In the genomic region with DNA sequence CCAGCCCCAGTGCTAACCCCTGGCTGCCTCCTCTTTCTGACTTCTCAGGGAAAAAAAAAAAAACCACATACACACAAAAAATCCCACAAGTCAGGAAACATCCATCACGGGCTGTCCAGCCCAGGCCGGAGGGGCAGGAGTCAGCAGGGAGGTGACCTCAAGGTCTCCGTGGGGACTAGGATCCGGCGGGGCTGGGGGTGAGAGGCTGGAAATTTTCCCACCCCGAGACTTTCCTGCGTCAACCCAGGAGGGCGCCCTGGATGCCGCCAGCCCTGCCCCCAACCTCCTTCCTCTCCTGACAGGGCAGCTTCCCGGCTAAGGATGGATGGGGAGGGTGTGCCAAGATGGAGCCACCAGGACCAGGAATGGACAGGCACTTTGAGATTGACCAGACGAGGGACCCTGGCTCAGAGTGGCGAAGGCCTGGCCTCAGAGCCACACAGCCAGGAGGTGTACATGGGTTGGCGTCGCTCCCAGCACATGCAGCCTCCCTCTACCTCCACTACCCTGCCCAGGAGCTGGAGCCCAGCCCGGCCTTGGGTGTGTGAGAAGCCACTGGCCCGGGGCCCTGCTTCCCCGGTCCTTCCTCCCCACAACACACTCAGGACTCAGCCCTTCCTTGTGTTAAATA, we compare ENCODE assay signal across 2 cellular contexts.
TF ChIP-seq lines count a peak whose summit lies in the region.

No MANE protein-coding gene starts in this region.

TF ChIP-seq in SK-N-SH, 30 proteins besides CTCF, POLR2A, EP300 and RAD21 (continued from another document):
- TF ChIP-seq, protein P1, sequence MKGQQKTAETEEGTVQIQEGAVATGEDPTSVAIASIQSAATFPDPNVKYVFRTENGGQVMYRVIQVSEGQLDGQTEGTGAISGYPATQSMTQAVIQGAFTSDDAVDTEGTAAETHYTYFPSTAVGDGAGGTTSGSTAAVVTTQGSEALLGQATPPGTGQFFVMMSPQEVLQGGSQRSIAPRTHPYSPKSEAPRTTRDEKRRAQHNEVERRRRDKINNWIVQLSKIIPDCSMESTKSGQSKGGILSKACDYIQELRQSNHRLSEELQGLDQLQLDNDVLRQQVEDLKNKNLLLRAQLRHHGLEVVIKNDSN (IDR thresholded peaks at IDR 0.05; ENCODE audit: borderline replicate concordance, low read depth), result no peak
- TF ChIP-seq TEAD4 (IDR thresholded peaks at IDR 0.05; ENCODE audit: borderline replicate concordance, insufficient read depth) (no peak), TCF12 (IDR thresholded peaks at IDR 0.05) (no peak), EZH2phosphoT487 (IDR thresholded peaks at IDR 0.05; ENCODE audit: borderline replicate concordance, low read depth) (no peak), CHD2 (IDR thresholded peaks at IDR 0.05; ENCODE audit: low read length, partially characterized antibody) (no peak)

TF ChIP-seq in SK-N-SH treated with all-trans-retinoic acid at 6 μM for 48 hours, 23 proteins besides CTCF, POLR2A, EP300 and RAD21 (continued from another document):
- TF ChIP-seq, protein P2, sequence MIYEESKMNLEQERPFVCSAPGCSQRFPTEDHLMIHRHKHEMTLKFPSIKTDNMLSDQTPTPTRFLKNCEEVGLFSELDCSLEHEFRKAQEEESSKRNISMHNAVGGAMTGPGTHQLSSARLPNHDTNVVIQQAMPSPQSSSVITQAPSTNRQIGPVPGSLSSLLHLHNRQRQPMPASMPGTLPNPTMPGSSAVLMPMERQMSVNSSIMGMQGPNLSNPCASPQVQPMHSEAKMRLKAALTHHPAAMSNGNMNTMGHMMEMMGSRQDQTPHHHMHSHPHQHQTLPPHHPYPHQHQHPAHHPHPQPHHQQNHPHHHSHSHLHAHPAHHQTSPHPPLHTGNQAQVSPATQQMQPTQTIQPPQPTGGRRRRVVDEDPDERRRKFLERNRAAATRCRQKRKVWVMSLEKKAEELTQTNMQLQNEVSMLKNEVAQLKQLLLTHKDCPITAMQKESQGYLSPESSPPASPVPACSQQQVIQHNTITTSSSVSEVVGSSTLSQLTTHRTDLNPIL (CRISPR knock-in tag; IDR thresholded peaks at IDR 0.05; ENCODE audit: low read depth), result no peak
- TF ChIP-seq, protein P3, sequence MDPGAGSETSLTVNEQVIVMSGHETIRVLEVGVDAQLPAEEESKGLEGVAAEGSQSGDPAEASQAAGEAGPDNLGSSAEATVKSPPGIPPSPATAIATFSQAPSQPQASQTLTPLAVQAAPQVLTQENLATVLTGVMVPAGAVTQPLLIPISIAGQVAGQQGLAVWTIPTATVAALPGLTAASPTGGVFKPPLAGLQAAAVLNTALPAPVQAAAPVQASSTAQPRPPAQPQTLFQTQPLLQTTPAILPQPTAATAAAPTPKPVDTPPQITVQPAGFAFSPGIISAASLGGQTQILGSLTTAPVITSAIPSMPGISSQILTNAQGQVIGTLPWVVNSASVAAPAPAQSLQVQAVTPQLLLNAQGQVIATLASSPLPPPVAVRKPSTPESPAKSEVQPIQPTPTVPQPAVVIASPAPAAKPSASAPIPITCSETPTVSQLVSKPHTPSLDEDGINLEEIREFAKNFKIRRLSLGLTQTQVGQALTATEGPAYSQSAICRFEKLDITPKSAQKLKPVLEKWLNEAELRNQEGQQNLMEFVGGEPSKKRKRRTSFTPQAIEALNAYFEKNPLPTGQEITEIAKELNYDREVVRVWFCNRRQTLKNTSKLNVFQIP (CRISPR knock-in tag; IDR thresholded peaks at IDR 0.05; ENCODE audit: borderline replicate concordance, low read depth), result no peak
- no peak for TF ChIP-seq TOX (CRISPR knock-in tag; IDR thresholded peaks at IDR 0.05; ENCODE audit: borderline replicate concordance)
- no peak for TF ChIP-seq ZFP3 (CRISPR knock-in tag; IDR thresholded peaks at IDR 0.05)
- TF ChIP-seq ZNF8 (CRISPR knock-in tag; IDR thresholded peaks at IDR 0.05), result no peak
- TF ChIP-seq ZFP30 (CRISPR knock-in tag; IDR thresholded peaks at IDR 0.05), result no peak
- no peak for TF ChIP-seq CSDC2 (CRISPR knock-in tag; IDR thresholded peaks at IDR 0.05)
- no peak for TF ChIP-seq SNAI2 (CRISPR knock-in tag; IDR thresholded peaks at IDR 0.05)
- TF ChIP-seq OSR1 (CRISPR knock-in tag; IDR thresholded peaks at IDR 0.05), result no peak
- no peak for TF ChIP-seq BACH2 (CRISPR knock-in tag; IDR thresholded peaks at IDR 0.05; ENCODE audit: borderline replicate concordance)
- TF ChIP-seq ZC3H10 (CRISPR knock-in tag; IDR thresholded peaks at IDR 0.05), result no peak
- no peak for TF ChIP-seq ZNF70 (CRISPR knock-in tag; IDR thresholded peaks at IDR 0.05)
TF ChIP-seq in SK-N-SH treated with all-trans-retinoic acid at 6 μM for 48 hours: peak in this region for 0.
